In genomic region chr3:119294402-119294888, GRCh38 we compare ENCODE assay signal across 8 cellular contexts.
DNase-seq lines count a peak whose midpoint lies in the region; ATAC-seq and TF ChIP-seq lines count a peak whose summit lies in the region.

No MANE protein-coding gene starts in this region.

- H3K9me3 Mint-ChIP-seq in T-helper 1 cell treated with Interleukin-12 subunit alpha and Interleukin-12 subunit beta and Interleukin-4 antibody, amounts not matched to agents 30 μg/mL and 1 μg/mL, for 36 hours = no peaks in the 10 kb centered on the region

- H3K27ac Mint-ChIP-seq in T-helper 1 cell treated with Interleukin-12 subunit alpha and Interleukin-12 subunit beta and Interleukin-4 antibody, amounts not matched to agents 30 μg/mL and 1 μg/mL, for 36 hours = peak overlapping the region; percentile 84

- H3K36me3 Mint-ChIP-seq in T-helper 1 cell treated with Interleukin-12 subunit alpha and Interleukin-12 subunit beta and Interleukin-4 antibody, amounts not matched to agents 30 μg/mL and 1 μg/mL, for 36 hours (ENCODE audit: low read depth) = no peaks in the 10 kb centered on the region

- peak overlapping the region; percentile 82 for H3K4me3 ChIP-seq in astrocyte of the spinal cord (ENCODE audit: low read depth, low read length)

- TF ChIP-seq CTCF in C4-2B (conservative IDR thresholded peaks at IDR 0.05) (no peak), astrocyte of the spinal cord (IDR thresholded peaks at IDR 0.05; ENCODE audit: low read depth, low read length) (no peak)

- no peak for DNase-seq in astrocyte of the spinal cord (ENCODE audit: low read depth, low spot score)
- DNase-seq in islet precursor cell = peak; percentile 78
- DNase-seq in stimulated activated CD4-positive, alpha-beta T cell treated with anti-CD3 and anti-CD28 coated beads, Interleukin-2, amount 100 ng/mL, for 4 hours (ENCODE audit: low read depth) = peak; percentile 47
- DNase-seq in globus pallidus (ENCODE audit: low spot score) = no peak

- ATAC-seq in GM19328 (IDR thresholded peaks at IDR 0.05; ENCODE audit: unreplicated experiment) = peak; percentile 61
- ATAC-seq in HG03439 (IDR thresholded peaks at IDR 0.05; ENCODE audit: unreplicated experiment) = peak; percentile 72

- peaks cover 32% of the 10 kb centered on the region for H3K4me1 Mint-ChIP-seq in T-helper 1 cell treated with Interleukin-12 subunit alpha and Interleukin-12 subunit beta and Interleukin-4 antibody, amounts not matched to agents 30 μg/mL and 1 μg/mL, for 36 hours (ENCODE audit: low read depth)

- in situ Hi-C loops in astrocyte of the spinal cord (cut with HindIII; ENCODE audit: low sequenced_read_pairs) = no loop called here

- peak overlapping the region; percentile 49 for H3K27ac ChIP-seq in C4-2B

- H3K4me3 Mint-ChIP-seq in T-helper 1 cell treated with Interleukin-12 subunit alpha and Interleukin-12 subunit beta and Interleukin-4 antibody, amounts not matched to agents 30 μg/mL and 1 μg/mL, for 36 hours = peak overlapping the region; percentile 80

- H3K27me3 Mint-ChIP-seq in T-helper 1 cell treated with Interleukin-12 subunit alpha and Interleukin-12 subunit beta and Interleukin-4 antibody, amounts not matched to agents 30 μg/mL and 1 μg/mL, for 36 hours (ENCODE audit: low read depth) = peaks cover 60% of the 10 kb centered on the region

Comparison
In these comparisons a context has a peak if more than half of its experiments do, and no peak if none do; other contexts are left out.
1. DNase-seq: peak in islet precursor cell (single experiment) and stimulated activated CD4-positive, alpha-beta T cell treated with anti-CD3 and anti-CD28 coated beads, Interleukin-2, amount 100 ng/mL, for 4 hours (single experiment); none in astrocyte of the spinal cord (single experiment) and globus pallidus (single experiment).